ENCODE assay signal across 17 cellular contexts in genomic region chr4:158080354-158080753, GRCh38.
A peak's percentile ranks its signal among the peaks of the same experiment; 100 is the strongest.
DNase-seq lines count a peak whose midpoint lies in the region; ATAC-seq and TF ChIP-seq lines count a peak whose summit lies in the region.
"Had no signal": no experiment of that assay in that cellular context is flagged by ENCODE, and none has a peak within 500 bp of the region (broad histone marks: within the 10 kb centered on the region; RNA-seq: fewer than 3 reads in every experiment).

No MANE protein-coding gene starts in this region.

- H3K9me2 ChIP-seq in GM23338 (ENCODE audit: insufficient read depth) = no peaks in the 10 kb centered on the region
- no peaks in the 10 kb centered on the region for H3K9me2 ChIP-seq in SK-N-SH

- DNase-seq in AG08395 (ENCODE audit: low spot score) = peak; percentile 5
- no peak for DNase-seq in GM23338 (ENCODE audit: low spot score)
- peak; percentile 55 for DNase-seq in fibroblast of villous mesenchyme (ENCODE audit: low read depth)
- no peak for DNase-seq in Peyer's patch
- DNase-seq in activated CD8-positive, alpha-beta T cell treated with anti-CD3 and anti-CD28 coated beads for 36 hours = no peak
- no peak for DNase-seq in SK-N-SH
- DNase-seq: ACHN; BE2C; CD4-positive, alpha-beta memory T cell; DMS79; EL; HCEC 1CT; IMR-90 had no signal

- TF ChIP-seq POLR2A in Peyer's patch (IDR thresholded peaks at IDR 0.05) = no peak

- H3K36me3 ChIP-seq in GM23338 (ENCODE audit: insufficient read depth) (no peaks in the 10 kb centered on the region), Peyer's patch (no peaks in the 10 kb centered on the region), SK-N-SH (replicated peaks in 1 of 2; ENCODE audit: control insufficient read depth in 1 of 2, insufficient read depth in 2 of 2, low read length in 1 of 2) (no peaks in the 10 kb centered on the region)
- H3K36me3 ChIP-seq: BE2C had no signal

- H4K20me1 ChIP-seq in GM23338 (replicated peaks; ENCODE audit: insufficient read depth) (no peaks in the 10 kb centered on the region), SK-N-SH (ENCODE audit: insufficient read depth) (no peaks in the 10 kb centered on the region)

- H3K4me2 ChIP-seq in GM23338 (no peak overlapping the region), SK-N-SH (no peak overlapping the region)

- no peaks in the 10 kb centered on the region for H3F3A ChIP-seq in GM23338 (replicated peaks; ENCODE audit: low read depth)
- no peaks in the 10 kb centered on the region for H3F3A ChIP-seq in SK-N-SH (replicated peaks; ENCODE audit: insufficient read depth)

- H3K9me3 ChIP-seq in Peyer's patch = no peaks in the 10 kb centered on the region
- no peaks in the 10 kb centered on the region for H3K9me3 ChIP-seq in SK-N-SH
- H3K9me3 ChIP-seq: BE2C had no signal

- H3K4me3 Mint-ChIP-seq in GM23338 (no peak overlapping the region), nephron (peak overlapping the region in 1 of 3 experiments; percentile 15)
- no peak overlapping the region for H3K4me3 Mint-ChIP-seq in activated CD8-positive, alpha-beta T cell treated with anti-CD3 and anti-CD28 coated beads for 36 hours
- H3K4me3 Mint-ChIP-seq: CD4-positive, alpha-beta memory T cell had no signal

- H3K79me2 ChIP-seq in GM23338 (replicated peaks; ENCODE audit: insufficient read depth) (no peaks in the 10 kb centered on the region), SK-N-SH (ENCODE audit: insufficient read depth) (no peaks in the 10 kb centered on the region)

- H3K27me3 ChIP-seq in GM23338 (ENCODE audit: insufficient read depth) = no peaks in the 10 kb centered on the region
- no peaks in the 10 kb centered on the region for H3K27me3 ChIP-seq in Peyer's patch
- H3K27me3 ChIP-seq in SK-N-SH (ENCODE audit: insufficient read depth) = no peaks in the 10 kb centered on the region
- H3K27me3 ChIP-seq: BE2C had no signal

- no peaks in the 10 kb centered on the region for H3K36me3 Mint-ChIP-seq in GM23338 (ENCODE audit: low read depth)
- H3K36me3 Mint-ChIP-seq in nephron (ENCODE audit: low read depth) = no peaks in the 10 kb centered on the region
- H3K36me3 Mint-ChIP-seq in activated CD8-positive, alpha-beta T cell treated with anti-CD3 and anti-CD28 coated beads for 36 hours (ENCODE audit: low read depth) = no peaks in the 10 kb centered on the region
- H3K36me3 Mint-ChIP-seq: CD4-positive, alpha-beta memory T cell had no signal

- H3K4me1 Mint-ChIP-seq in GM23338 (no peaks in the 10 kb centered on the region), nephron (peaks cover 19% of the 10 kb centered on the region)
- H3K4me1 Mint-ChIP-seq in activated CD8-positive, alpha-beta T cell treated with anti-CD3 and anti-CD28 coated beads for 36 hours (ENCODE audit: low read depth) = no peaks in the 10 kb centered on the region
- H3K4me1 Mint-ChIP-seq: CD4-positive, alpha-beta memory T cell had no signal

- CTCF ChIA-PET in activated CD8-positive, alpha-beta T cell treated with anti-CD3 and anti-CD28 coated beads for 36 hours (lab: Charles Lee) = no interaction called here
- CTCF ChIA-PET in SK-N-SH (lab: Yijun Ruan, JAX) = no interaction called here

- no peaks in the 10 kb centered on the region for H3K9me3 Mint-ChIP-seq in GM23338
- H3K9me3 Mint-ChIP-seq in nephron = no peaks in the 10 kb centered on the region
- H3K9me3 Mint-ChIP-seq in activated CD8-positive, alpha-beta T cell treated with anti-CD3 and anti-CD28 coated beads for 36 hours = no peaks in the 10 kb centered on the region

- intact Hi-C loops in activated CD8-positive, alpha-beta T cell treated with anti-CD3 and anti-CD28 coated beads for 36 hours (cut with micrococcal nuclease) = no loop called here

- TF ChIP-seq CTCF in GM23338 (conservative IDR thresholded peaks at IDR 0.05; ENCODE audit: low read depth in 2 of 2) (no peak), fibroblast of villous mesenchyme (IDR thresholded peaks at IDR 0.05; ENCODE audit: insufficient read depth, low read depth, low read length) (no peak), nephron (IDR thresholded peaks at IDR 0.05; ENCODE audit: unreplicated experiment in 3 of 3) (no peak), Peyer's patch (IDR thresholded peaks at IDR 0.05) (no peak), SK-N-SH (IDR thresholded peaks at IDR 0.05) (no peak)
- TF ChIP-seq CTCF in activated CD8-positive, alpha-beta T cell treated with anti-CD3 and anti-CD28 coated beads for 36 hours (IDR thresholded peaks at IDR 0.05) = no peak

- ATAC-seq in GM23338 (no peak), GM21390 (IDR thresholded peaks at IDR 0.05; ENCODE audit: unreplicated experiment) (no peak)
- ATAC-seq in activated CD8-positive, alpha-beta T cell treated with anti-CD3 and anti-CD28 coated beads for 36 hours = no peak

- no peak overlapping the region for H3K27ac Mint-ChIP-seq in GM23338
- H3K27ac Mint-ChIP-seq in nephron = peak overlapping the region; percentile 84 to 90 (median 88)
- no peak overlapping the region for H3K27ac Mint-ChIP-seq in activated CD8-positive, alpha-beta T cell treated with anti-CD3 and anti-CD28 coated beads for 36 hours
- H3K27ac Mint-ChIP-seq: CD4-positive, alpha-beta memory T cell had no signal

- 0 out of 2 replicates have a peak overlapping the region, but pooled peaks have one; percentile 12 for H2AFZ ChIP-seq in GM23338
- H2AFZ ChIP-seq in SK-N-SH (ENCODE audit: low read depth) = no peak overlapping the region

- POLR2A ChIA-PET in activated CD8-positive, alpha-beta T cell treated with anti-CD3 and anti-CD28 coated beads for 36 hours (lab: Charles Lee) = no interaction called here
- POLR2A ChIA-PET in SK-N-SH (lab: Yijun Ruan, JAX) = no interaction called here

- no peak for TF ChIP-seq EP300 in SK-N-SH (IDR thresholded peaks at IDR 0.05; ENCODE audit: borderline replicate concordance in 1 of 2, low read depth in 1 of 2, low read length in 1 of 2)

- H3K4me3 ChIP-seq in GM23338 (no peak overlapping the region), fibroblast of villous mesenchyme (ENCODE audit: low read depth, low read length) (no peak overlapping the region), Peyer's patch (no peak overlapping the region), SK-N-SH (ENCODE audit: low read depth in 2 of 2, low read length in 1 of 2) (no peak overlapping the region)

- H3K27me3 Mint-ChIP-seq in GM23338 (ENCODE audit: insufficient read depth, low read depth, poor library complexity) = no peaks in the 10 kb centered on the region
- H3K27me3 Mint-ChIP-seq in nephron (ENCODE audit: low read depth) = no peaks in the 10 kb centered on the region
- H3K27me3 Mint-ChIP-seq in activated CD8-positive, alpha-beta T cell treated with anti-CD3 and anti-CD28 coated beads for 36 hours = no peaks in the 10 kb centered on the region
- H3K27me3 Mint-ChIP-seq: CD4-positive, alpha-beta memory T cell had no signal

- H3K4me1 ChIP-seq in GM23338 (ENCODE audit: insufficient read depth) (no peaks in the 10 kb centered on the region), Peyer's patch (no peaks in the 10 kb centered on the region), SK-N-SH (ENCODE audit: control insufficient read depth in 1 of 2, insufficient read depth in 2 of 2, low read depth in 1 of 2, low read length in 1 of 2) (no peaks in the 10 kb centered on the region)
- H3K4me1 ChIP-seq: BE2C had no signal

- WGBS in SK-N-SH (ENCODE audit: low lambda C conversion rate) = 90% methylated on average over 3 of the region's 3 CpGs

- H3K27ac ChIP-seq in GM23338 (ENCODE audit: low read depth) (no peak overlapping the region), Peyer's patch (no peak overlapping the region), SK-N-SH (ENCODE audit: low read depth in 2 of 2, low read length in 1 of 2) (no peak overlapping the region)
- H3K27ac ChIP-seq: C4-2B, HL-60 had no signal

- no peak for TF ChIP-seq RAD21 in SK-N-SH (IDR thresholded peaks at IDR 0.05; ENCODE audit: low read length)

- H3K9ac ChIP-seq in SK-N-SH = no peak overlapping the region

TF ChIP-seq in GM23338, 12 proteins besides CTCF, POLR2A, EP300 and RAD21 (continues in another document):
- no peak for TF ChIP-seq ETS1 (IDR thresholded peaks at IDR 0.05)

TF ChIP-seq in SK-N-SH, 30 proteins besides CTCF, POLR2A, EP300 and RAD21:
- TF ChIP-seq NRF1 (IDR thresholded peaks at IDR 0.05; ENCODE audit: low read depth, low read length) = no peak
- TF ChIP-seq MAX (IDR thresholded peaks at IDR 0.05; ENCODE audit: low read depth) = no peak
- TF ChIP-seq RXRA (IDR thresholded peaks at IDR 0.05; ENCODE audit: borderline replicate concordance, low read depth) = no peak
- TF ChIP-seq TCF12 (IDR thresholded peaks at IDR 0.05) = no peak
- TF ChIP-seq NFIC (IDR thresholded peaks at IDR 0.05; ENCODE audit: borderline replicate concordance) = no peak

Comparison
In these comparisons a context has a peak if more than half of its experiments do, and no peak if none do; other contexts are left out.
1. DNase-seq: peak in AG08395 (single experiment) and fibroblast of villous mesenchyme (single experiment); none in GM23338 (single experiment), Peyer's patch (0 of 3), activated CD8-positive, alpha-beta T cell treated with anti-CD3 and anti-CD28 coated beads for 36 hours (single experiment) and SK-N-SH (single experiment).
2. H3K27ac Mint-ChIP-seq: peak in nephron (3 of 3); none in GM23338 (single experiment) and activated CD8-positive, alpha-beta T cell treated with anti-CD3 and anti-CD28 coated beads for 36 hours (single experiment).